ENCODE assay signal across 12 cellular contexts in genomic region chr3:177051419-177051818, GRCh38.
A peak's percentile ranks its signal among the peaks of the same experiment; 100 is the strongest.
DNase-seq lines count a peak whose midpoint lies in the region; ATAC-seq and TF ChIP-seq lines count a peak whose summit lies in the region.
"Had no signal": no experiment of that assay in that cellular context is flagged by ENCODE, and none has a peak within 500 bp of the region (broad histone marks: within the 10 kb centered on the region; RNA-seq: fewer than 3 reads in every experiment).

No MANE protein-coding gene starts in this region.

- WGBS in mesendoderm (ENCODE audit: extremely low coverage, insufficient coverage, low lambda C conversion rate) = no CpG with 5 or more reads among the region's 4 CpGs

- no peak overlapping the region for H4K8ac ChIP-seq in mesendoderm (ENCODE audit: low read depth, low read length)

- H3K18ac ChIP-seq in mesendoderm (ENCODE audit: low read length) = no peak overlapping the region

- H3K4me3 ChIP-seq in BLaER1 treated with 17β-estradiol and CSF1 and Interleukin-3, amounts not matched to agents 10 nM and 100 nM = no peak overlapping the region
- no peak overlapping the region for H3K4me3 ChIP-seq in SU-DHL-6 (ENCODE audit: insufficient read depth, low read length, poor library complexity, severe bottlenecking)
- no peak overlapping the region for H3K4me3 ChIP-seq in mesendoderm (ENCODE audit: low read length)

- no peak overlapping the region for H3K56ac ChIP-seq in mesendoderm (ENCODE audit: low read length)

- H2BK5ac ChIP-seq in mesendoderm (ENCODE audit: low read length) = no peak overlapping the region

- H2BK15ac ChIP-seq in mesendoderm (replicated peaks; ENCODE audit: low read depth) = no peak overlapping the region

- no peak for TF ChIP-seq CTCF in SU-DHL-6 (IDR thresholded peaks at IDR 0.05; ENCODE audit: insufficient read depth, low read length, poor library complexity, severe bottlenecking)

- H3K79me2 ChIP-seq in SU-DHL-6 (ENCODE audit: insufficient read depth, low read length) = peaks cover 75% of the 10 kb centered on the region
- H3K79me2 ChIP-seq in mesendoderm (ENCODE audit: control insufficient read depth, insufficient read depth, low read length) = peaks cover 10% of the 10 kb centered on the region

- no peak overlapping the region for H2AK5ac ChIP-seq in mesendoderm (ENCODE audit: low read length)

- H3K4me2 ChIP-seq in BLaER1 treated with 17β-estradiol and CSF1 and Interleukin-3, amounts not matched to agents 10 nM and 100 nM = no peak overlapping the region; a peak in 1 of 22 replicates
- H3K4me2 ChIP-seq in SU-DHL-6 (ENCODE audit: low read depth, low read length, poor library complexity, severe bottlenecking) (peak overlapping the region; percentile 49), mesendoderm (ENCODE audit: low read length) (no peak overlapping the region)

- H3K27ac ChIP-seq in BLaER1 treated with 17β-estradiol and CSF1 and Interleukin-3, amounts not matched to agents 10 nM and 100 nM = peak overlapping the region in 6 of 11 experiments; percentile 0 to 33 (median 11); a peak in 5 of 22 replicates
- H3K27ac ChIP-seq in SU-DHL-6 (ENCODE audit: low read depth, low read length) (peak overlapping the region; percentile 70), mesendoderm (ENCODE audit: low read depth, low read length) (no peak overlapping the region)

- H3K9me3 ChIP-seq in BLaER1 treated with 17β-estradiol and CSF1 and Interleukin-3, amounts not matched to agents 10 nM and 100 nM (replicated peaks in 1 of 11) = no peaks in the 10 kb centered on the region; a peak in 1 of 22 replicates
- H3K9me3 ChIP-seq in SU-DHL-6 (ENCODE audit: insufficient read depth, low read length) = no peaks in the 10 kb centered on the region

- H3K4ac ChIP-seq in mesendoderm (ENCODE audit: low read depth, low read length) = no peak overlapping the region

- H3K4me1 ChIP-seq in BLaER1 treated with 17β-estradiol and CSF1 and Interleukin-3, amounts not matched to agents 10 nM and 100 nM = peaks cover 2 to 44% (median 20%) of the 10 kb centered on the region in 10 experiments; a peak in 15 of 20 replicates
- H3K4me1 ChIP-seq in mesendoderm (ENCODE audit: control insufficient read depth, low read depth, low read length) = no peaks in the 10 kb centered on the region

- no peak overlapping the region for H3K23ac ChIP-seq in mesendoderm (ENCODE audit: low read length)

- H2AFZ ChIP-seq in SU-DHL-6 (ENCODE audit: low read depth, low read length, severe bottlenecking) = no peak overlapping the region

- peaks cover 65 to 79% (median 74%) of the 10 kb centered on the region in 11 experiments for H3K36me3 ChIP-seq in BLaER1 treated with 17β-estradiol and CSF1 and Interleukin-3, amounts not matched to agents 10 nM and 100 nM
- H3K36me3 ChIP-seq in SU-DHL-6 (ENCODE audit: low read length) (peaks cover 63% of the 10 kb centered on the region), mesendoderm (ENCODE audit: control insufficient read depth, insufficient read depth, low read length) (peaks cover 3% of the 10 kb centered on the region)

- H2BK120ac ChIP-seq in mesendoderm (ENCODE audit: low read depth, low read length) = no peak overlapping the region

- H4K20me1 ChIP-seq in BLaER1 treated with 17β-estradiol and CSF1 and Interleukin-3, amounts not matched to agents 10 nM and 100 nM = peaks cover 0 to 73% (median 17%) of the 10 kb centered on the region in 11 experiments; a peak in 12 of 22 replicates
- H4K20me1 ChIP-seq in SU-DHL-6 (ENCODE audit: low read depth, low read length) = no peaks in the 10 kb centered on the region

- no peak for ATAC-seq in HG03520 (IDR thresholded peaks at IDR 0.05; ENCODE audit: unreplicated experiment)
- ATAC-seq: HepG2 had no signal

- no peak overlapping the region for H4K5ac ChIP-seq in mesendoderm (ENCODE audit: low read length)

- H3F3A ChIP-seq in SU-DHL-6 (ENCODE audit: insufficient read depth) = peaks cover 75% of the 10 kb centered on the region

- no peak overlapping the region for H3K9ac ChIP-seq in BLaER1 treated with 17β-estradiol and CSF1 and Interleukin-3, amounts not matched to agents 10 nM and 100 nM
- H3K9ac ChIP-seq in SU-DHL-6 (ENCODE audit: low read length) = peak overlapping the region; percentile 25
- H3K9ac ChIP-seq in mesendoderm (ENCODE audit: low read length) = no peak overlapping the region

- H3K27me3 ChIP-seq in BLaER1 treated with 17β-estradiol and CSF1 and Interleukin-3, amounts not matched to agents 10 nM and 100 nM = no peaks in the 10 kb centered on the region
- H3K27me3 ChIP-seq in SU-DHL-6 (ENCODE audit: low read length) = no peaks in the 10 kb centered on the region
- H3K27me3 ChIP-seq in mesendoderm (ENCODE audit: insufficient read depth, low read length, poor library complexity) = no peaks in the 10 kb centered on the region

- DNase-seq in NCI-H146 treated with DMSO at 0.1 percent for 48 hours (lab: John Stamatoyannopoulos, UW; ENCODE audit: unreplicated experiment) = peak; percentile 63
- peak; percentile 34 for DNase-seq in mesendoderm
- no peak for DNase-seq in stimulated activated CD4-positive, alpha-beta T cell treated with anti-CD3 and anti-CD28 coated beads, Interleukin-4, amount 100 ng/mL, for 4 hours
- DNase-seq in amniotic stem cell (lab: John Stamatoyannopoulos, UW) = no peak
- DNase-seq in activated naive CD4-positive, alpha-beta T cell treated with Interleukin-2 at 50 U/mL for 16 hours = no peak
- DNase-seq: activated T-cell treated with anti-CD3 and anti-CD28 coated beads, Interleukin-2, amount 50 U/mL, for 4 hours; left colon; NCI-H524 treated with DMSO at 0.1 percent for 48 hours had no signal

- H3K79me1 ChIP-seq in mesendoderm (ENCODE audit: low read length) = peaks cover 9% of the 10 kb centered on the region

- H3K9me2 ChIP-seq in SU-DHL-6 (replicated peaks; ENCODE audit: insufficient read depth, low read length) = no peaks in the 10 kb centered on the region

Comparison
In these comparisons a context has a peak if more than half of its experiments do, and no peak if none do; other contexts are left out.
1. DNase-seq: peak in NCI-H146 treated with DMSO at 0.1 percent for 48 hours (single experiment) and mesendoderm (single experiment); none in stimulated activated CD4-positive, alpha-beta T cell treated with anti-CD3 and anti-CD28 coated beads, Interleukin-4, amount 100 ng/mL, for 4 hours (0 of 2), amniotic stem cell (single experiment) and activated naive CD4-positive, alpha-beta T cell treated with Interleukin-2 at 50 U/mL for 16 hours (single experiment).